ENCODE assay signal across 10 cellular contexts in the genomic region with DNA sequence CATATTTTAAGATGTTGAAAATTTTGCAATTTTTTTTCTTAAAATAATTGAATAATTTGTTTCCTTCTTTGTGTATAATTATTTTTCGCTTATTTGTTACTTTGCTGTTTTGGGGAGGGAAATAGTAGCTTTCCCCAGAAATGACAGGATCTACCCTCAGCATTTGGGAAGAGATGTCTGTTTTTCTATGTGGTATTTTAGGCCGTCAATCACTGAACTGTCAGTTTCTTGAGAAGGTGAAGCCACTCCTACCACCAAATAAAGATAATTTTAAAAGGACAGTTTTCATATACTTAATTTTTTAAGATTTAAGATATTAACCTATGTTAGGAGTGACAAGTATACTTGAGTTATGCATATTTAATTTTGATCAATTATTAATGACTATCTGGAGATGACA. TPM values are rescaled to one million over a fixed set of nuclear protein-coding genes. Genes with fewer than 3 reads are reported as not detected.
"Had no signal": no experiment of that assay in that cellular context is flagged by ENCODE, and none has a peak within 500 bp of the region (broad histone marks: within the 10 kb centered on the region; RNA-seq: fewer than 3 reads in every experiment).

No MANE protein-coding gene starts in this region.

- H3K9ac ChIP-seq: KMS-11 had no signal

- H3K27ac ChIP-seq: HL-60, KMS-11 had no signal

- FAIRE-seq: HepG2, HTR-8/SVneo had no signal

- DNase-seq: IMR-90, Karpas-422, KBM-7, KG1 had no signal

- ATAC-seq: HepG2 had no signal

- H3K4me2 ChIP-seq: KMS-11 had no signal

RNA-seq across cellular contexts. Expression of gene TSBP1, which starts 31.5 kb away (rescaled TPM):
- total RNA-seq: HepG2, HT-29, HT1080, IMR-90 had no signal
- polyA plus RNA-seq: HepG2, IMR-90 had no signal
